In genomic region chr17:7856840-7857723, GRCh38 we compare ENCODE assay signal across 8 cellular contexts. TPM values are rescaled to one million over a fixed set of nuclear protein-coding genes. Genes with fewer than 3 reads are reported as not detected.
DNase-seq lines count a peak whose midpoint lies in the region; ATAC-seq and FAIRE-seq lines count a peak whose summit lies in the region.

A gene with protein sequence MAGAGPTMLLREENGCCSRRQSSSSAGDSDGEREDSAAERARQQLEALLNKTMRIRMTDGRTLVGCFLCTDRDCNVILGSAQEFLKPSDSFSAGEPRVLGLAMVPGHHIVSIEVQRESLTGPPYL (minus strand): TSS chr17:7857559. CDS start chr17:7857463, 96 bp downstream.

- H3K27ac ChIP-seq in mesodermal cell (ENCODE audit: low read depth, low read length, severe bottlenecking): peak within 1 kb of the TSS; percentile 97

- peaks cover 56% of the 10 kb centered on the region for H3K36me3 ChIP-seq in mesodermal cell (ENCODE audit: control insufficient read depth, insufficient read depth, low read length)

- H3K4me1 ChIP-seq in mesodermal cell (ENCODE audit: control insufficient read depth, insufficient read depth, low read length, poor library complexity, severe bottlenecking): peaks cover 38% of the 10 kb centered on the region

- ATAC-seq in GM21367 (IDR thresholded peaks at IDR 0.05; ENCODE audit: unreplicated experiment): peak; percentile 56

- in situ Hi-C loops in Caki2 (cut with HindIII; ENCODE audit: low pct_unique_long_range_greater_than_20kb, low sequenced_read_pairs) (no loop called here), endometrial microvascular endothelial cells (cut with HindIII; ENCODE audit: inconsistent ontology term, low pct_unique_long_range_greater_than_20kb, low sequenced_read_pairs) (no loop called here)

- peak within 1 kb of the TSS; percentile 68 for H3K4me3 ChIP-seq in mesodermal cell (ENCODE audit: extremely low read depth, insufficient read depth, low read length, poor library complexity, severe bottlenecking)

- 1% methylated on average over 62 of the region's 62 CpGs for WGBS in mesodermal cell (ENCODE audit: insufficient coverage in 2 of 2), 2 experiments

- peak; percentile 95 for FAIRE-seq in HTR-8/SVneo (lab: Jason Lieb, UNC)

- H3K9me3 ChIP-seq in mesodermal cell (ENCODE audit: control insufficient read depth, low read length): no peaks in the 10 kb centered on the region

- DNase-seq in Caki2 (ENCODE audit: low read depth) (peak; percentile 99), HTR-8/SVneo (ENCODE audit: insufficient read length, low spot score) (peak; percentile 96), NOMO-1 treated with DMSO at 0.1 percent for 48 hours (lab: John Stamatoyannopoulos, UW; ENCODE audit: unreplicated experiment) (peak; percentile 99)
- DNase-seq in activated CD8-positive, alpha-beta memory T cell treated with anti-CD3 and anti-CD28 coated beads for 48 hours (ENCODE audit: low read depth in 2 of 3, low spot score in 2 of 3): peak; percentile 80 to 89 (median 83)
- DNase-seq in stimulated activated CD8-positive, alpha-beta memory T cell treated with anti-CD3 and anti-CD28 coated beads, Interleukin-15, amount 100 ng/mL, for 4 hours (ENCODE audit: low read depth in 2 of 2): peak; percentile 89 to 93

RNA-seq across cellular contexts. Expression of the gene that starts here (rescaled TPM):
- 52.9 and 61.3 TPM in 2 replicates for total RNA-seq in Caki2 (2014; rRNA removed; shearing (Covaris generic); ENCODE audit: low replicate concordance)
- 52.5 TPM for total RNA-seq in endometrial microvascular endothelial cells (ENCODE audit: inconsistent ontology term)
- 70.4 TPM for polyA plus RNA-seq in mesodermal cell (2013, experiment 1 of 2)
- polyA plus RNA-seq in mesodermal cell (2013, experiment 2 of 2): 59.4 TPM

Comparison
In these comparisons a context has a peak if more than half of its experiments do, and no peak if none do; other contexts are left out.
1. Peak in every context shown above with its lines: DNase-seq, ATAC-seq, H3K4me3 ChIP-seq and H3K27ac ChIP-seq.